1 cellular context compared by ENCODE assay signal in genomic region chr14:101397206-101397605, GRCh38.
TF ChIP-seq lines count a peak whose summit lies in the region.

No MANE protein-coding gene starts in this region.

TF ChIP-seq in GM23338, 12 proteins besides CTCF, POLR2A, EP300 and RAD21 (continued from another document):
- TF ChIP-seq ZNF462 (CRISPR knock-in tag; IDR thresholded peaks at IDR 0.05) (no peak), ZNF114 (CRISPR knock-in tag; IDR thresholded peaks at IDR 0.05) (no peak), ETS1 (IDR thresholded peaks at IDR 0.05) (no peak), CREB1 (CRISPR knock-in tag; IDR thresholded peaks at IDR 0.05; ENCODE audit: low read depth) (no peak)
